Comparison of ENCODE assay signal across 8 cellular contexts in genomic region chr11:95067042-95067827, GRCh38. TPM values are rescaled to one million over a fixed set of nuclear protein-coding genes. Genes with fewer than 3 reads are reported as not detected.
A peak's percentile ranks its signal among the peaks of the same experiment; 100 is the strongest.
DNase-seq lines count a peak whose midpoint lies in the region; ATAC-seq and TF ChIP-seq lines count a peak whose summit lies in the region.

No MANE protein-coding gene starts in this region.

- peaks cover 24% of the 10 kb centered on the region for H3K79me2 ChIP-seq in KMS-11 (ENCODE audit: insufficient read depth, low read depth)

- intact Hi-C loops in tibial artery (cut with DNase I; ENCODE audit: low total_unique reads): loop anchor here (5.0 kb wide), 1 partner anchor 85 kb away; no protein-coding TSS in a partner anchor

- H3K27me3 Mint-ChIP-seq in glutamatergic neuron (ENCODE audit: unreplicated experiment): peaks cover 3% of the 10 kb centered on the region
- peaks cover 9% of the 10 kb centered on the region for H3K27me3 Mint-ChIP-seq in osteocyte (ENCODE audit: unreplicated experiment)

- peak overlapping the region; percentile 88 for H3K9ac ChIP-seq in KMS-11

- DNase-seq in G401 (ENCODE audit: low spot score) (peak; percentile 76), SJSA1 (ENCODE audit: low read depth in 1 of 2, low spot score in 2 of 2) (peak; percentile 54 to 62), glutamatergic neuron (peak; percentile 87), osteocyte (ENCODE audit: extremely low spot score, unreplicated experiment) (peak; percentile 93), tibial artery (peak; percentile 80 to 93)
- peak; percentile 80 for DNase-seq in activated naive CD4-positive, alpha-beta T cell treated with anti-CD3 and anti-CD28 coated beads, Interleukin-2, amount 50 U/mL, for 16 hours

- H3K27ac Mint-ChIP-seq in glutamatergic neuron (ENCODE audit: unreplicated experiment): peak overlapping the region; percentile 100
- peak overlapping the region; percentile 95 for H3K27ac Mint-ChIP-seq in osteocyte (ENCODE audit: unreplicated experiment)

- H3K4me3 ChIP-seq in KMS-11 (IDR thresholded peaks at IDR 0.05; ENCODE audit: insufficient read depth, low read depth, low read length) (no peak overlapping the region), SJSA1 (peak overlapping the region; percentile 57), tibial artery (peak overlapping the region; percentile 74 to 81)

- H3K36me3 Mint-ChIP-seq in glutamatergic neuron (ENCODE audit: unreplicated experiment): no peaks in the 10 kb centered on the region
- H3K36me3 Mint-ChIP-seq in osteocyte (ENCODE audit: unreplicated experiment): peaks cover 17% of the 10 kb centered on the region

- ATAC-seq in GM21786 (IDR thresholded peaks at IDR 0.05; ENCODE audit: unreplicated experiment): peak; percentile 60

- H3K9me3 Mint-ChIP-seq in glutamatergic neuron (ENCODE audit: unreplicated experiment) (peaks cover 7% of the 10 kb centered on the region), osteocyte (ENCODE audit: unreplicated experiment) (no peaks in the 10 kb centered on the region)

- H3K4me2 ChIP-seq in KMS-11: peak overlapping the region; percentile 84; the same call in 1 of the 2 replicates

- H3K4me1 ChIP-seq in KMS-11 (ENCODE audit: low read depth, poor library complexity, severe bottlenecking) (peaks cover 16% of the 10 kb centered on the region), SJSA1 (replicated peaks) (no peaks in the 10 kb centered on the region), tibial artery (peaks cover 0 to 23% (median 10%) of the 10 kb centered on the region in 4 donors)

- H3K9me3 ChIP-seq in SJSA1 (replicated peaks) (no peaks in the 10 kb centered on the region), tibial artery (no peaks in the 10 kb centered on the region)

- in situ Hi-C loops in G401 (cut with HindIII; ENCODE audit: low sequenced_read_pairs): no loop called here

- peak overlapping the region; percentile 84 for H3K27ac ChIP-seq in KMS-11
- no peak overlapping the region for H3K27ac ChIP-seq in SJSA1
- peak overlapping the region; percentile 90 to 98 for H3K27ac ChIP-seq in tibial artery

- H3K4me1 Mint-ChIP-seq in glutamatergic neuron (ENCODE audit: low read depth, unreplicated experiment): peaks cover 4% of the 10 kb centered on the region
- H3K4me1 Mint-ChIP-seq in osteocyte (ENCODE audit: unreplicated experiment): peaks cover 24% of the 10 kb centered on the region

- TF ChIP-seq CTCF in KMS-11 (conservative IDR thresholded peaks at IDR 0.05; ENCODE audit: low read depth, low read length): no peak
- peak; percentile 51 for TF ChIP-seq CTCF in glutamatergic neuron (IDR thresholded peaks at IDR 0.05; ENCODE audit: partially characterized antibody, unreplicated experiment)
- TF ChIP-seq CTCF in osteocyte (IDR thresholded peaks at IDR 0.05): peak; percentile 66
- peak; percentile 68 to 69 for TF ChIP-seq CTCF in tibial artery (IDR thresholded peaks at IDR 0.05)

- no peaks in the 10 kb centered on the region for H4K20me1 ChIP-seq in KMS-11 (ENCODE audit: insufficient read depth)

- no peaks in the 10 kb centered on the region for H3K27me3 ChIP-seq in KMS-11 (ENCODE audit: insufficient read depth, low read depth)
- no peaks in the 10 kb centered on the region for H3K27me3 ChIP-seq in SJSA1 (replicated peaks)
- H3K27me3 ChIP-seq in tibial artery: no peaks in the 10 kb centered on the region

- H3K36me3 ChIP-seq in KMS-11 (ENCODE audit: insufficient read depth) (no peaks in the 10 kb centered on the region), SJSA1 (no peaks in the 10 kb centered on the region), tibial artery (peaks cover 0 to 6% (median 0%) of the 10 kb centered on the region in 3 donors)

- peak overlapping the region; percentile 69 for H2AFZ ChIP-seq in KMS-11 (ENCODE audit: low read depth)

- H3K4me3 Mint-ChIP-seq in glutamatergic neuron (ENCODE audit: unreplicated experiment) (peak overlapping the region; percentile 97), osteocyte (ENCODE audit: unreplicated experiment) (peak overlapping the region; percentile 92)

RNA-seq across cellular contexts. Expression of gene SRSF8, which starts 0.5 kb away (rescaled TPM):
- total RNA-seq in G401 (2014; rRNA removed; shearing (Covaris generic)): 24.3 and 26.4 TPM in 2 replicates
- total RNA-seq in SJSA1 (2014; rRNA removed; shearing (Covaris generic)): 1.2 and 5.7 TPM in 2 replicates
- 45.2 TPM for total RNA-seq in glutamatergic neuron (ENCODE audit: unreplicated experiment)
- 57.6 and 67.2 TPM in 2 replicates for total RNA-seq in osteocyte

RNA-seq across cellular contexts. Expression of gene KDM4F, which starts 18.0 kb away (rescaled TPM):
- 0.06 TPM in 1 of 2 replicates, not detected in the other for total RNA-seq in G401 (2014; rRNA removed; shearing (Covaris generic))
- total RNA-seq in SJSA1 (2014; rRNA removed; shearing (Covaris generic)): not detected in 2 replicates
- 0.39 TPM for total RNA-seq in glutamatergic neuron (ENCODE audit: unreplicated experiment)
- total RNA-seq in osteocyte: not detected in 2 replicates

RNA-seq across cellular contexts. Expression of gene ENDOD1, which starts 22.4 kb away (rescaled TPM):
- total RNA-seq in G401 (2014; rRNA removed; shearing (Covaris generic)): 0.64 and 1.2 TPM in 2 replicates
- total RNA-seq in SJSA1 (2014; rRNA removed; shearing (Covaris generic)): 4.1 and 4.3 TPM in 2 replicates
- total RNA-seq in glutamatergic neuron (ENCODE audit: unreplicated experiment) (1.6 TPM), osteocyte (91.6 and 98.0 TPM in 2 replicates)

RNA-seq across cellular contexts. Expression of gene KDM4E, which starts 42.2 kb away (rescaled TPM):
- total RNA-seq in G401 (2014; rRNA removed; shearing (Covaris generic)): 0.20 TPM in 1 of 2 replicates, not detected in the other
- total RNA-seq in SJSA1 (2014; rRNA removed; shearing (Covaris generic)): not detected in 2 replicates
- total RNA-seq in glutamatergic neuron (ENCODE audit: unreplicated experiment): 1.1 TPM
- total RNA-seq in osteocyte: not detected in 2 replicates

Comparison
In these comparisons a context has a peak if more than half of its experiments do, and no peak if none do; other contexts are left out.
1. RNA of gene ENDOD1, which starts 22.4 kb away (total RNA-seq): 91.6 to 98.0 TPM in osteocyte; 4.1 to 4.3 TPM in SJSA1, 1.6 TPM in glutamatergic neuron (single experiment) and 0.64 to 1.2 TPM in G401; every median in the first group is over 10 times any median in the second.
2. Peak in every context shown above with its lines, with median percentiles within 50 percentile points of each other: DNase-seq.